ENCODE assay signal across 8 cellular contexts in genomic region chr20:38730989-38731737, GRCh38. TPM values are rescaled to one million over a fixed set of nuclear protein-coding genes. Genes with fewer than 3 reads are reported as not detected.
DNase-seq lines count a peak whose midpoint lies in the region; ATAC-seq and TF ChIP-seq lines count a peak whose summit lies in the region.

No MANE protein-coding gene starts in this region.

- H3K27me3 Mint-ChIP-seq in IgD-negative memory B cell: peaks cover 87% of the 10 kb centered on the region
- H3K27me3 Mint-ChIP-seq in type B pancreatic cell: peaks cover 99% of the 10 kb centered on the region

- intact Hi-C loops in head of caudate nucleus (cut with DNase I): loop anchor here (5.0 kb wide), 1 partner anchor 84 kb away; no protein-coding TSS in a partner anchor

- peaks cover 25 to 32% (median 29%) of the 10 kb centered on the region in 3 donors for H3K4me1 Mint-ChIP-seq in IgD-negative memory B cell
- peaks cover 34% of the 10 kb centered on the region for H3K4me1 Mint-ChIP-seq in type B pancreatic cell (ENCODE audit: unreplicated experiment)

- DNase-seq in RPMI8226 (peak; percentile 73), head of caudate nucleus (peak; percentile 54 to 93 (median 84)), pons (ENCODE audit: low spot score) (peak; percentile 30), type B pancreatic cell (ENCODE audit: extremely low spot score, unreplicated experiment) (no peak)
- peak; percentile 62 for DNase-seq in activated gamma-delta T cell treated with anti-CD3 and anti-CD28 coated beads, Interleukin-2, amount 50 U/mL, for 16 hours (ENCODE audit: low read depth)

- H3K36me3 Mint-ChIP-seq in IgD-negative memory B cell: peaks cover 7% of the 10 kb centered on the region
- H3K36me3 Mint-ChIP-seq in type B pancreatic cell: no peaks in the 10 kb centered on the region

- no peak for ATAC-seq in GM21825 (IDR thresholded peaks at IDR 0.05; ENCODE audit: unreplicated experiment)

- H3K4me3 Mint-ChIP-seq in IgD-negative memory B cell: peak overlapping the region; percentile 45 to 87 (median 86)
- peak overlapping the region; percentile 77 for H3K4me3 Mint-ChIP-seq in type B pancreatic cell

- H3K27ac Mint-ChIP-seq in IgD-negative memory B cell (peak overlapping the region; percentile 79 to 93 (median 80)), type B pancreatic cell (no peak overlapping the region)

- H3K9me3 Mint-ChIP-seq in IgD-negative memory B cell (peaks cover 0 to 21% (median 4%) of the 10 kb centered on the region in 3 donors), type B pancreatic cell (no peaks in the 10 kb centered on the region)

- TF ChIP-seq CTCF in GM12801 (IDR thresholded peaks at IDR 0.05; ENCODE audit: extremely low read depth, insufficient read length) (peak; percentile 44), type B pancreatic cell (conservative IDR thresholded peaks at IDR 0.05) (peak; percentile 99)

RNA-seq across cellular contexts. Expression of gene SLC32A1, which starts 6.9 kb away (rescaled TPM):
- not detected for polyA plus RNA-seq in IgD-negative memory B cell
- not detected in 2 replicates for total RNA-seq in type B pancreatic cell (ENCODE audit: low replicate concordance)

RNA-seq across cellular contexts. Expression of gene ACTR5, which starts 17.1 kb away (rescaled TPM):
- polyA plus RNA-seq in IgD-negative memory B cell: 12.5 TPM
- 5.7 and 9.1 TPM in 2 replicates for total RNA-seq in type B pancreatic cell (ENCODE audit: low replicate concordance)
